In the genomic region with DNA sequence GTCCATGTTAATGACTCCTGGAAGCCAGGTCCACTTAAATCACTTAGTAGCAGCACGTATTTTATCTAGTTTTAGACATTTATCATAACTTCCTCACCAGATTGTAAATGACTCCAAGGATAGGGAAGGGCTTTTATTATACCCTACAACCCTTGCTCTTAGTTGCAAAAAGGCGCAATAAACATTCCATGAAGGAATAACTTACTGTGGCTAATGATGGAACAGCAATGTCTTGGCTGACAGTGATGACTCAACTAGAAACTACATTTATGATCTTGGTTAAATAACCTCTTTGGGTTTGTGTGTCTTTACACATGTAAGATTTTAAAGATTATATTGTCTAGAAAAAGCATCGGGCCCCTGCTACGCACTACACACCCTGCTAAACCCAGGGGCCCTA, we compare ENCODE assay signal across 20 cellular contexts.
DNase-seq lines count a peak whose midpoint lies in the region; ATAC-seq, FAIRE-seq and TF ChIP-seq lines count a peak whose summit lies in the region.
"Had no signal": no experiment of that assay in that cellular context is flagged by ENCODE, and none has a peak within 500 bp of the region (broad histone marks: within the 10 kb centered on the region; RNA-seq: fewer than 3 reads in every experiment).

No MANE protein-coding gene starts in this region.

- H3K27me3 ChIP-seq in small intestine (ENCODE audit: control insufficient read depth in 2 of 2, insufficient read depth in 2 of 2, low read length in 2 of 2), result no peaks in the 10 kb centered on the region
- H3K27me3 ChIP-seq in spleen (replicated peaks in 1 of 7), result no peaks in the 10 kb centered on the region

- peak overlapping the region; percentile 46 for H3K27ac Mint-ChIP-seq in memory B cell
- H3K27ac Mint-ChIP-seq: HFFc6 had no signal

- H3K36me3 ChIP-seq in small intestine (ENCODE audit: control insufficient read depth in 2 of 2, insufficient read depth in 2 of 2, low read length in 2 of 2) (no peaks in the 10 kb centered on the region), spleen (peaks cover 0 to 38% (median 6%) of the 10 kb centered on the region in 6 donors)
- H3K36me3 ChIP-seq: HAP-1 had no signal

- H3K27ac ChIP-seq in small intestine (ENCODE audit: low read depth in 1 of 2, low read length in 1 of 2) (no peak overlapping the region), spleen (no peak overlapping the region)

- TF ChIP-seq POLR2A in spleen (IDR thresholded peaks at IDR 0.05), result no peak

- H3K4me1 ChIP-seq in small intestine (ENCODE audit: control insufficient read depth in 2 of 2, insufficient read depth in 1 of 2, low read depth in 1 of 2, low read length in 1 of 2), result peaks cover 0 to 3% of the 10 kb centered on the region in 2 donors
- no peaks in the 10 kb centered on the region for H3K4me1 ChIP-seq in spleen
- H3K4me1 ChIP-seq: Caco-2, HAP-1 had no signal

- ATAC-seq in memory B cell (ENCODE audit: low read depth) (no peak), GM19467 (IDR thresholded peaks at IDR 0.05; ENCODE audit: unreplicated experiment) (no peak)
- ATAC-seq: CD8-positive, alpha-beta T cell; GM12878 had no signal

- H3K4me3 ChIP-seq in foreskin fibroblast (ENCODE audit: low read depth in 1 of 2, low read length in 2 of 2) (no peak overlapping the region), small intestine (ENCODE audit: low read depth in 1 of 2, low read length in 2 of 2) (no peak overlapping the region), spleen (no peak overlapping the region)
- H3K4me3 ChIP-seq: GM12878, HAP-1 had no signal

- no peak for TF ChIP-seq CTCF in foreskin fibroblast (IDR thresholded peaks at IDR 0.05; ENCODE audit: low read depth, low read length)
- TF ChIP-seq CTCF in spleen (IDR thresholded peaks at IDR 0.05 in 8 of 11, conservative IDR thresholded peaks at IDR 0.05 in 3 of 11), result no peak

- peak; percentile 42 for DNase-seq in EH (ENCODE audit: low read depth)
- DNase-seq in foreskin fibroblast, result peak; percentile 7 to 24
- DNase-seq in memory B cell (ENCODE audit: low spot score in 2 of 2), result no peak
- peak; percentile 74 for DNase-seq in small intestine
- no peak for DNase-seq in middle frontal gyrus (ENCODE audit: extremely low spot score, low spot score)
- no peak for DNase-seq in NCI-H2029 (lab: John Stamatoyannopoulos, UW)
- no peak for DNase-seq in spleen
- DNase-seq: C1 segment of cervical spinal cord; Caco-2; CD8-positive, alpha-beta T cell; DMS153; DND-41; EL; GDM1; GOT3; HFFc6 had no signal

- peaks cover 5% of the 10 kb centered on the region for H3K36me3 Mint-ChIP-seq in memory B cell

- 34 to 67% (median 52%) methylated on average over 4 of the region's 4 CpGs for WGBS in small intestine, 3 donors
- whole genome bisulfite sequencing in spleen, 5 donors, result 87 to 96% (median 94%) methylated on average over 4 of the region's 4 CpGs

- no peaks in the 10 kb centered on the region for H3K4me1 Mint-ChIP-seq in memory B cell

- H3K9me3 ChIP-seq in small intestine (ENCODE audit: control insufficient read depth, low read depth), result no peaks in the 10 kb centered on the region
- H3K9me3 ChIP-seq in spleen, result peaks cover 0 to 4% (median 0%) of the 10 kb centered on the region in 8 donors
- H3K9me3 ChIP-seq: Caco-2, HAP-1 had no signal

- FAIRE-seq in small intestine (lab: Jason Lieb, UNC), result no peak
- FAIRE-seq: GM12878, H54 had no signal

- intact Hi-C loops in spleen (cut with DNase I; ENCODE audit: low total_unique reads), result no loop called here

- no peaks in the 10 kb centered on the region for H3K9me3 Mint-ChIP-seq in memory B cell
- H3K9me3 Mint-ChIP-seq: CD8-positive, alpha-beta T cell; HFFc6 had no signal

- H3K27me3 Mint-ChIP-seq in memory B cell, result no peaks in the 10 kb centered on the region

- H3K4me3 Mint-ChIP-seq in memory B cell, result no peak overlapping the region
- H3K4me3 Mint-ChIP-seq: CD8-positive, alpha-beta T cell; HFFc6 had no signal

Comparison
In these comparisons a context has a peak if more than half of its experiments do, and no peak if none do; other contexts are left out.
1. DNase-seq: peak in EH (single experiment), foreskin fibroblast (2 of 2) and small intestine (single experiment); none in memory B cell (0 of 2), middle frontal gyrus (single experiment), NCI-H2029 (single experiment) and spleen (single experiment).